In genomic region chr19:13884726-13885591, GRCh38 we compare ENCODE assay signal across 1 cellular context.
TF ChIP-seq lines count a peak whose summit lies in the region.

No MANE protein-coding gene starts in this region.

TF ChIP-seq in IMR-90, 13 proteins besides CTCF, POLR2A, EP300 and RAD21:
- TF ChIP-seq ELK1 (IDR thresholded peaks at IDR 0.05; ENCODE audit: borderline replicate concordance, low read depth, low read length) = no peak
